Comparison of ENCODE assay signal across 8 cellular contexts in the genomic region with DNA sequence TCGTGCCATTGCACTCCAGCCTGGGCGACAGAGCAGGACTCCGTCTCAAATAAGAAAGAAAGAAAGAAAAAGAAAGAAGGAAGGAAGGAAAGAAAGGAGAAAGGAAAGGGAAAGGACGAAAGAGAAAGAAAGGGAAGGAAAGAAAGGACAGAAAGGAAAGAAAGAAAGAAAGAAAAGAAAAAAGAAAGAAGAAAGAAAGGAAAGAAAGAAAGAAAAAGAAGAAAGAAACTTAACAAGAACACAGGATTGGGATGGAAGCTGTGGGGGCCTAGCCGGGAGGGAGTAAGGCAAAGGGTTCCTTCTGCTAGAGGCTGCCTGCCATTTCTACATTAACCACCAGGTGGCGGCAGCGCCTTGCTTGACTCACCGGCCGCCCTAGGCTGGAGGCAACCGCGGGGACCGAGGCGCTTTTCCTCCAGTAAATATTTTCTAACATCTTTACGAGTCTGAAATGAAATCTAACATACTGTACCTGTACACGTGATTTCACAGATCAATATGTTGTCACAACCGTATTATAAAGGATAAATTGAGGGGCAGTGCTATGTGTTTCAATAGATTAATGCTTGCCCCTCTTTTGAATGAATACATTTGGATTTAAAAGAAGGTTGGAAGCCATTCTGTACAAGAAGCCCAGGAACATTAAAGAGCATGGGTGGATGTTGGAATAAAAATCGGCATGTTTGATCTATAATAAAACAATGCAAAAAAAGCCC. TPM values are rescaled to one million over a fixed set of nuclear protein-coding genes. Genes with fewer than 3 reads are reported as not detected.
DNase-seq lines count a peak whose midpoint lies in the region; ATAC-seq and TF ChIP-seq lines count a peak whose summit lies in the region.

No MANE protein-coding gene starts in this region.

- H3K9me2 ChIP-seq in DOHH2 (replicated peaks; ENCODE audit: control insufficient read depth, low read length) (no peaks in the 10 kb centered on the region), Karpas-422 (replicated peaks; ENCODE audit: insufficient read depth, low read length) (no peaks in the 10 kb centered on the region)

- H3K9me3 Mint-ChIP-seq in activated T-cell treated with anti-CD3 and anti-CD28 coated beads, Interleukin-2, amount 50 U/mL, for 72 hours = no peaks in the 10 kb centered on the region
- no peaks in the 10 kb centered on the region for H3K9me3 Mint-ChIP-seq in naive thymus-derived CD8-positive, alpha-beta T cell
- H3K9me3 Mint-ChIP-seq in stimulated activated memory B cell treated with anti-CD40 and anti-IgM and Interleukin-4, amounts not matched to agents 10 μg/mL and 1 μg/mL and 100 μg/mL, for 72 hours = no peaks in the 10 kb centered on the region

- DNase-seq in Karpas-422 (peak; percentile 94), RPMI7951 (ENCODE audit: low read depth) (peak; percentile 72)
- peak; percentile 88 to 93 for DNase-seq in activated T-cell treated with anti-CD3 and anti-CD28 coated beads, Interleukin-2, amount 50 U/mL, for 72 hours
- peak; percentile 77 to 91 (median 86) for DNase-seq in naive thymus-derived CD8-positive, alpha-beta T cell

- POLR2A ChIA-PET in naive thymus-derived CD8-positive, alpha-beta T cell (lab: Charles Lee) = interaction anchor here (1.5 to 2.6 kb wide), 3 partner anchors 13 to 175 kb away, joined by 6 to 13 read pairs (median 8); no protein-coding TSS in a partner anchor

- H3F3A ChIP-seq in DOHH2 (ENCODE audit: control insufficient read depth, insufficient read depth) = no peaks in the 10 kb centered on the region

- H3K27me3 ChIP-seq in DOHH2 (ENCODE audit: control insufficient read depth, low read length) (no peaks in the 10 kb centered on the region), Karpas-422 (ENCODE audit: low read length) (no peaks in the 10 kb centered on the region)

- no peaks in the 10 kb centered on the region for H3K79me2 ChIP-seq in DOHH2 (ENCODE audit: control insufficient read depth, low read length)
- H3K79me2 ChIP-seq in Karpas-422 (ENCODE audit: low read length) = no peaks in the 10 kb centered on the region

- H3K27ac ChIP-seq in DOHH2 (ENCODE audit: low read depth, low read length) (no peak overlapping the region), Karpas-422 (ENCODE audit: low read length) (no peak overlapping the region)

- peaks cover 26% of the 10 kb centered on the region for H3K4me1 Mint-ChIP-seq in activated T-cell treated with anti-CD3 and anti-CD28 coated beads, Interleukin-2, amount 50 U/mL, for 72 hours (ENCODE audit: low read depth)
- peaks cover 12 to 31% (median 21%) of the 10 kb centered on the region in 4 donors for H3K4me1 Mint-ChIP-seq in naive thymus-derived CD8-positive, alpha-beta T cell
- H3K4me1 Mint-ChIP-seq in stimulated activated memory B cell treated with anti-CD40 and anti-IgM and Interleukin-4, amounts not matched to agents 10 μg/mL and 1 μg/mL and 100 μg/mL, for 72 hours = peaks cover 40% of the 10 kb centered on the region

- H3K36me3 Mint-ChIP-seq in activated T-cell treated with anti-CD3 and anti-CD28 coated beads, Interleukin-2, amount 50 U/mL, for 72 hours (ENCODE audit: insufficient read depth in 2 of 2) = peaks cover 0 to 2% of the 10 kb centered on the region in 2 donors
- peaks cover 0 to 17% (median 2%) of the 10 kb centered on the region in 3 donors for H3K36me3 Mint-ChIP-seq in naive thymus-derived CD8-positive, alpha-beta T cell
- H3K36me3 Mint-ChIP-seq in stimulated activated memory B cell treated with anti-CD40 and anti-IgM and Interleukin-4, amounts not matched to agents 10 μg/mL and 1 μg/mL and 100 μg/mL, for 72 hours = peaks cover 6% of the 10 kb centered on the region

- H3K9me3 ChIP-seq in DOHH2 (ENCODE audit: control insufficient read depth, insufficient read depth, low read length) (no peaks in the 10 kb centered on the region), Karpas-422 (ENCODE audit: low read length) (no peaks in the 10 kb centered on the region)

- peak; percentile 42 to 54 for ATAC-seq in activated T-cell treated with anti-CD3 and anti-CD28 coated beads, Interleukin-2, amount 50 U/mL, for 72 hours (replicated peaks in 1 of 2)
- ATAC-seq in esophagus mucosa (peak; percentile 56), GM19467 (IDR thresholded peaks at IDR 0.05; ENCODE audit: unreplicated experiment) (no peak)
- ATAC-seq in naive thymus-derived CD8-positive, alpha-beta T cell = peak; percentile 49 to 57
- ATAC-seq in stimulated activated memory B cell treated with anti-CD40 and anti-IgM and Interleukin-4, amounts not matched to agents 10 μg/mL and 1 μg/mL and 100 μg/mL, for 72 hours = peak; percentile 63

- no peak overlapping the region for H3K27ac Mint-ChIP-seq in activated T-cell treated with anti-CD3 and anti-CD28 coated beads, Interleukin-2, amount 50 U/mL, for 72 hours
- peak overlapping the region in 5 of 10 donors; percentile 15 to 47 (median 33) for H3K27ac Mint-ChIP-seq in naive thymus-derived CD8-positive, alpha-beta T cell
- no peak overlapping the region for H3K27ac Mint-ChIP-seq in stimulated activated memory B cell treated with anti-CD40 and anti-IgM and Interleukin-4, amounts not matched to agents 10 μg/mL and 1 μg/mL and 100 μg/mL, for 72 hours

- H3K36me3 ChIP-seq in DOHH2 (ENCODE audit: control insufficient read depth, low read length) (peaks cover 9% of the 10 kb centered on the region; the same call in 1 of the 2 replicates), Karpas-422 (ENCODE audit: insufficient read depth, low read length) (peaks cover 5% of the 10 kb centered on the region; the same call in 1 of the 2 replicates)

- H3K4me2 ChIP-seq in DOHH2 (ENCODE audit: low read length) (peak overlapping the region; percentile 89), Karpas-422 (ENCODE audit: low read depth, low read length, poor library complexity, severe bottlenecking) (peak overlapping the region; percentile 28)

- H3K4me1 ChIP-seq in DOHH2 (ENCODE audit: control insufficient read depth, low read length) (peaks cover 19% of the 10 kb centered on the region), Karpas-422 (ENCODE audit: low read length) (peaks cover 12% of the 10 kb centered on the region)

- peak; percentile 80 for TF ChIP-seq CTCF in DOHH2 (IDR thresholded peaks at IDR 0.05; ENCODE audit: low read depth, low read length, poor library complexity, severe bottlenecking)

- peak overlapping the region; percentile 56 for H3K4me3 ChIP-seq in DOHH2 (ENCODE audit: low read length)
- no peak overlapping the region for H3K4me3 ChIP-seq in Karpas-422 (ENCODE audit: low read length)

- H3K4me3 Mint-ChIP-seq in activated T-cell treated with anti-CD3 and anti-CD28 coated beads, Interleukin-2, amount 50 U/mL, for 72 hours = peak overlapping the region; percentile 36 to 52
- H3K4me3 Mint-ChIP-seq in naive thymus-derived CD8-positive, alpha-beta T cell = peak overlapping the region in 3 of 10 donors; percentile 44 to 48 (median 45)
- peak overlapping the region; percentile 4 for H3K4me3 Mint-ChIP-seq in stimulated activated memory B cell treated with anti-CD40 and anti-IgM and Interleukin-4, amounts not matched to agents 10 μg/mL and 1 μg/mL and 100 μg/mL, for 72 hours

- H4K20me1 ChIP-seq in DOHH2 (ENCODE audit: control insufficient read depth, insufficient read depth, low read depth, low read length) (no peaks in the 10 kb centered on the region), Karpas-422 (ENCODE audit: insufficient read depth, low read depth, low read length) (0 out of 2 replicates have a peak, but pooled peaks cover 5% of the 10 kb centered on the region)

- H3K27me3 Mint-ChIP-seq in activated T-cell treated with anti-CD3 and anti-CD28 coated beads, Interleukin-2, amount 50 U/mL, for 72 hours (ENCODE audit: low read depth) = peaks cover 14% of the 10 kb centered on the region
- H3K27me3 Mint-ChIP-seq in naive thymus-derived CD8-positive, alpha-beta T cell = peaks cover 3 to 29% (median 10%) of the 10 kb centered on the region in 5 donors
- peaks cover 24% of the 10 kb centered on the region for H3K27me3 Mint-ChIP-seq in stimulated activated memory B cell treated with anti-CD40 and anti-IgM and Interleukin-4, amounts not matched to agents 10 μg/mL and 1 μg/mL and 100 μg/mL, for 72 hours

- H2AFZ ChIP-seq in Karpas-422 (ENCODE audit: low read length) = peak overlapping the region; percentile 63; the same call in 1 of the 2 replicates

- peak overlapping the region; percentile 41; the same call in 1 of the 2 replicates for H3K9ac ChIP-seq in Karpas-422 (ENCODE audit: low read length)

RNA-seq across cellular contexts. Expression of gene GJD3, which starts 6.1 kb away (rescaled TPM):
- total RNA-seq in Karpas-422 (2014; rRNA removed; shearing (Covaris generic); ENCODE audit: low replicate concordance) = not detected in 2 replicates
- total RNA-seq in RPMI7951 (2014; rRNA removed; shearing (Covaris generic)) = not detected in 2 replicates
- not detected for total RNA-seq in activated T-cell treated with anti-CD3 and anti-CD28 coated beads, Interleukin-2, amount 50 U/mL, for 72 hours
- total RNA-seq in esophagus mucosa = 0.28 TPM
- total RNA-seq in naive thymus-derived CD8-positive, alpha-beta T cell = not detected
- not detected for polyA plus RNA-seq in naive thymus-derived CD8-positive, alpha-beta T cell

RNA-seq across cellular contexts. Expression of gene RARA, which starts 49.5 kb away (rescaled TPM):
- total RNA-seq in Karpas-422 (2014; rRNA removed; shearing (Covaris generic); ENCODE audit: low replicate concordance) = 21.8 and 22.3 TPM in 2 replicates
- total RNA-seq in RPMI7951 (2014; rRNA removed; shearing (Covaris generic)) = 10.2 and 13.3 TPM in 2 replicates
- total RNA-seq in activated T-cell treated with anti-CD3 and anti-CD28 coated beads, Interleukin-2, amount 50 U/mL, for 72 hours = 10 to 100 TPM; 33.4 to 45.2 TPM
- 8.2 TPM for total RNA-seq in esophagus mucosa
- 10 to 100 TPM; 39.2 to 39.9 TPM for total RNA-seq in naive thymus-derived CD8-positive, alpha-beta T cell
- polyA plus RNA-seq in naive thymus-derived CD8-positive, alpha-beta T cell = 10 to 100 TPM in 1 of 3 donors, 1 to 10 TPM in 2; 7.2 to 12.4 (median 9.0) TPM

RNA-seq across cellular contexts. Expression of gene TOP2A, which starts 59.2 kb away (rescaled TPM):
- 101 and 199 TPM in 2 replicates for total RNA-seq in Karpas-422 (2014; rRNA removed; shearing (Covaris generic); ENCODE audit: low replicate concordance)
- 303 and 315 TPM in 2 replicates for total RNA-seq in RPMI7951 (2014; rRNA removed; shearing (Covaris generic))
- 100 to 1,000 TPM; 324 to 425 TPM for total RNA-seq in activated T-cell treated with anti-CD3 and anti-CD28 coated beads, Interleukin-2, amount 50 U/mL, for 72 hours
- total RNA-seq in esophagus mucosa = 56.1 TPM
- under 1 TPM; 0.41 to 0.81 TPM for total RNA-seq in naive thymus-derived CD8-positive, alpha-beta T cell
- polyA plus RNA-seq in naive thymus-derived CD8-positive, alpha-beta T cell = under 1 TPM in 1 of 3 donors, not detected in 2; 0.14 TPM

Comparison
In these comparisons a context has a peak if more than half of its experiments do, and no peak if none do; other contexts are left out.
1. RNA of gene TOP2A, which starts 59.2 kb away (total RNA-seq): 324 to 425 TPM in activated T-cell treated with anti-CD3 and anti-CD28 coated beads, Interleukin-2, amount 50 U/mL, for 72 hours, 303 to 315 TPM in RPMI7951, 101 to 199 TPM in Karpas-422 and 56.1 TPM in esophagus mucosa (single experiment); 0.41 to 0.81 TPM in naive thymus-derived CD8-positive, alpha-beta T cell; every median in the first group is over 10 times any median in the second.
2. Peak in every context shown above with its lines, with median percentiles within 50 percentile points of each other: DNase-seq.